In the genomic region with DNA sequence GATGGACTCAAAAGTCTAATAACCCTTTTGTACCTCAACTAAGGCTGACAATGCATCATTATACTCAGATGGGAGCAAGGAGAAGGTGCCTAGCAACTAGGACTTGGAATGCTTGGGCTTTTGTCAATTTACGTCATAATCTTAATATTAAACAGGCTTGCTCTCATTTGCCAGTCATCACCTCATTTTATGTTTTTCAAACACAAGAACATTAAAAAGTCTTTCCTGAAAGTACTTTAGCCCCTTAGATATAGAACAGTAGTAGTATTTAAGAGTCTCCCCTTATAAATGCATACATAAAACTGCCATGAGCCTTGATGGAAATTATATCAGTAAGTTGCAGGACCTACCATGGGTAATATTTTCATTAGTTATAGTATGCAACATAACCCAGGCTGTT, we compare ENCODE assay signal across 1 cellular context.
TF ChIP-seq lines count a peak whose summit lies in the region.

No MANE protein-coding gene starts in this region.

TF ChIP-seq in GM23338, 12 proteins besides CTCF, POLR2A, EP300 and RAD21:
- TF ChIP-seq, protein P1, sequence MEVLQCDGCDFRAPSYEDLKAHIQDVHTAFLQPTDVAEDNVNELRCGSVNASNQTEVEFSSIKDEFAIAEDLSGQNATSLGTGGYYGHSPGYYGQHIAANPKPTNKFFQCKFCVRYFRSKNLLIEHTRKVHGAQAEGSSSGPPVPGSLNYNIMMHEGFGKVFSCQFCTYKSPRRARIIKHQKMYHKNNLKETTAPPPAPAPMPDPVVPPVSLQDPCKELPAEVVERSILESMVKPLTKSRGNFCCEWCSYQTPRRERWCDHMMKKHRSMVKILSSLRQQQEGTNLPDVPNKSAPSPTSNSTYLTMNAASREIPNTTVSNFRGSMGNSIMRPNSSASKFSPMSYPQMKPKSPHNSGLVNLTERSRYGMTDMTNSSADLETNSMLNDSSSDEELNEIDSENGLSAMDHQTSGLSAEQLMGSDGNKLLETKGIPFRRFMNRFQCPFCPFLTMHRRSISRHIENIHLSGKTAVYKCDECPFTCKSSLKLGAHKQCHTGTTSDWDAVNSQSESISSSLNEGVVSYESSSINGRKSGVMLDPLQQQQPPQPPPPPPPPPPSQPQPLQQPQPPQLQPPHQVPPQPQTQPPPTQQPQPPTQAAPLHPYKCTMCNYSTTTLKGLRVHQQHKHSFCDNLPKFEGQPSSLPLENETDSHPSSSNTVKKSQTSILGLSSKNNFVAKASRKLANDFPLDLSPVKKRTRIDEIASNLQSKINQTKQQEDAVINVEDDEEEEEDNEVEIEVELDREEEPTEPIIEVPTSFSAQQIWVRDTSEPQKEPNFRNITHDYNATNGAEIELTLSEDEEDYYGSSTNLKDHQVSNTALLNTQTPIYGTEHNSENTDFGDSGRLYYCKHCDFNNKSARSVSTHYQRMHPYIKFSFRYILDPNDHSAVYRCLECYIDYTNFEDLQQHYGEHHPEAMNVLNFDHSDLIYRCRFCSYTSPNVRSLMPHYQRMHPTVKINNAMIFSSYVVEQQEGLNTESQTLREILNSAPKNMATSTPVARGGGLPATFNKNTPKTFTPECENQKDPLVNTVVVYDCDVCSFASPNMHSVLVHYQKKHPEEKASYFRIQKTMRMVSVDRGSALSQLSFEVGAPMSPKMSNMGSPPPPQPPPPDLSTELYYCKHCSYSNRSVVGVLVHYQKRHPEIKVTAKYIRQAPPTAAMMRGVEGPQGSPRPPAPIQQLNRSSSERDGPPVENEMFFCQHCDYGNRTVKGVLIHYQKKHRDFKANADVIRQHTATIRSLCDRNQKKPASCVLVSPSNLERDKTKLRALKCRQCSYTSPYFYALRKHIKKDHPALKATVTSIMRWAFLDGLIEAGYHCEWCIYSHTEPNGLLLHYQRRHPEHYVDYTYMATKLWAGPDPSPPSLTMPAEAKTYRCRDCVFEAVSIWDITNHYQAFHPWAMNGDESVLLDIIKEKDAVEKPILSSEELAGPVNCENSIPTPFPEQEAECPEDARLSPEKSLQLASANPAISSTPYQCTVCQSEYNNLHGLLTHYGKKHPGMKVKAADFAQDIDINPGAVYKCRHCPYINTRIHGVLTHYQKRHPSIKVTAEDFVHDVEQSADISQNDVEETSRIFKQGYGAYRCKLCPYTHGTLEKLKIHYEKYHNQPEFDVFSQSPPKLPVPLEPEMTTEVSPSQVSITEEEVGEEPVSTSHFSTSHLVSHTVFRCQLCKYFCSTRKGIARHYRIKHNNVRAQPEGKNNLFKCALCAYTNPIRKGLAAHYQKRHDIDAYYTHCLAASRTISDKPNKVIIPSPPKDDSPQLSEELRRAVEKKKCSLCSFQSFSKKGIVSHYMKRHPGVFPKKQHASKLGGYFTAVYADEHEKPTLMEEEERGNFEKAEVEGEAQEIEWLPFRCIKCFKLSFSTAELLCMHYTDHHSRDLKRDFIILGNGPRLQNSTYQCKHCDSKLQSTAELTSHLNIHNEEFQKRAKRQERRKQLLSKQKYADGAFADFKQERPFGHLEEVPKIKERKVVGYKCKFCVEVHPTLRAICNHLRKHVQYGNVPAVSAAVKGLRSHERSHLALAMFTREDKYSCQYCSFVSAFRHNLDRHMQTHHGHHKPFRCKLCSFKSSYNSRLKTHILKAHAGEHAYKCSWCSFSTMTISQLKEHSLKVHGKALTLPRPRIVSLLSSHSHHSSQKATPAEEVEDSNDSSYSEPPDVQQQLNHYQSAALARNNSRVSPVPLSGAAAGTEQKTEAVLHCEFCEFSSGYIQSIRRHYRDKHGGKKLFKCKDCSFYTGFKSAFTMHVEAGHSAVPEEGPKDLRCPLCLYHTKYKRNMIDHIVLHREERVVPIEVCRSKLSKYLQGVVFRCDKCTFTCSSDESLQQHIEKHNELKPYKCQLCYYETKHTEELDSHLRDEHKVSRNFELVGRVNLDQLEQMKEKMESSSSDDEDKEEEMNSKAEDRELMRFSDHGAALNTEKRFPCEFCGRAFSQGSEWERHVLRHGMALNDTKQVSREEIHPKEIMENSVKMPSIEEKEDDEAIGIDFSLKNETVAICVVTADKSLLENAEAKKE (CRISPR knock-in tag; IDR thresholded peaks at IDR 0.05): no peak
TF ChIP-seq in GM23338: peak in this region for 0.
